Comparison of ENCODE assay signal across 3 cellular contexts in genomic region chr2:238797537-238797936, GRCh38. TPM values are rescaled to one million over a fixed set of nuclear protein-coding genes. Genes with fewer than 3 reads are reported as not detected.
"Had no signal": no experiment of that assay in that cellular context is flagged by ENCODE, and none has a peak within 500 bp of the region (broad histone marks: within the 10 kb centered on the region; RNA-seq: fewer than 3 reads in every experiment).

No MANE protein-coding gene starts in this region.

- H3K4me3 ChIP-seq: GM12878 had no signal

- DNase-seq: GDM1, GF-D8 had no signal

- ATAC-seq: GM12878 had no signal

RNA-seq across cellular contexts. Expression of gene TWIST2, which starts 50.3 kb away (rescaled TPM):
- total RNA-seq: GM12878 had no signal
- polyA plus RNA-seq: GM12878 had no signal
